17 cellular contexts compared by ENCODE assay signal in genomic region chr5:61949680-61950435, GRCh38.
"Had no signal": no experiment of that assay in that cellular context is flagged by ENCODE, and none has a peak within 500 bp of the region (broad histone marks: within the 10 kb centered on the region; RNA-seq: fewer than 3 reads in every experiment).

No MANE protein-coding gene starts in this region.

- H3K4me3 ChIP-seq: Peyer's patch, SJSA1 had no signal

- H3K27ac ChIP-seq: Peyer's patch, RWPE1, SJSA1 had no signal

- DNase-seq: activated CD4-positive, alpha-beta T cell treated with anti-CD3 and anti-CD28 coated beads for 4 hours; activated CD8-positive, alpha-beta memory T cell treated with anti-CD3 and anti-CD28 coated beads, Interleukin-2, amount 50 U/mL, for 4 hours; activated CD8-positive, alpha-beta T cell treated with anti-CD3 and anti-CD28 coated beads for 36 hours; activated gamma-delta T cell treated with Interleukin-2 at 50 U/mL for 16 hours; activated naive CD4-positive, alpha-beta T cell treated with anti-CD3 and anti-CD28 coated beads, Interleukin-2, amount 10 ng/mL, durations not matched to agents 7 days and 5 days; activated naive CD8-positive, alpha-beta T cell treated with anti-CD3 and anti-CD28 coated beads for 36 hours; activated T-cell treated with anti-CD3 and anti-CD28 coated beads, Interleukin-2, amount 50 U/mL, for 72 hours; aorta; MM.1S; NCI-H146; NCI-H2029; NCI-H510A treated with DMSO at 0.1 percent for 48 hours; Peyer's patch; Right ventricle myocardium superior; SW 1271 had no signal

- H3K27me3 ChIP-seq: Peyer's patch, SJSA1 had no signal
